ENCODE assay signal across 23 cellular contexts in the genomic region with DNA sequence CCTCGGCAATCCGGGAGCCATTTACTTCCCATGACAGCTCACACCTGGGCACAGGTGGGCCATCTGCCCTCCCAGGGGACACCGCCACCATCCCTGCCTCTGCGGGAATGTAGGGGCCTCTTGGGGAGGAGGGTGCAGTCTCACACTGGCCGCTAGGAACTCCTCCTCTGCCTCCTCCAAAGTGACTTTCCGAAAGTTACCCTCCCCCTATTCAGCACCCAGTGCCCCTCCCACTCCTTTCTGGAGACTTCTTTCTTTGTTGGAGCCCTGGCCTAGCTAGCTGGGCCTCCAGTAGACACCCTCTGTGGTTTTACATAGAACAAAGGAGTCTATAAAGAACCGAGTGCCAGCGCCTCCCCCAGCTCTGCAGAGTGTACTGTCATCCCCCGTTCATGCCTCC. TPM values are rescaled to one million over a fixed set of nuclear protein-coding genes. Genes with fewer than 3 reads are reported as not detected.
DNase-seq lines count a peak whose midpoint lies in the region; TF ChIP-seq lines count a peak whose summit lies in the region.
"Had no signal": no experiment of that assay in that cellular context is flagged by ENCODE, and none has a peak within 500 bp of the region (broad histone marks: within the 10 kb centered on the region; RNA-seq: fewer than 3 reads in every experiment).

No MANE protein-coding gene starts in this region.

- H3K9me3 Mint-ChIP-seq in CD4-positive, alpha-beta memory T cell = peaks cover 0 to 15% (median 5%) of the 10 kb centered on the region in 8 donors

- H3K9ac ChIP-seq in Karpas-422 (ENCODE audit: low read length) = no peak overlapping the region
- H3K9ac ChIP-seq in MM.1S (ENCODE audit: low read length) = no peak overlapping the region

- peak; percentile 39 for DNase-seq in ELF-1 (ENCODE audit: low read depth, low spot score)
- peak; percentile 7 for DNase-seq in Karpas-422
- peak; percentile 12 for DNase-seq in foreskin melanocyte
- DNase-seq in posterior vena cava (ENCODE audit: low spot score) = peak; percentile 69
- no peak for DNase-seq in CD4-positive, alpha-beta memory T cell
- no peak for DNase-seq in hypothalamus (lab: John Stamatoyannopoulos, UW)
- DNase-seq in coronary artery (ENCODE audit: low spot score) = no peak
- DNase-seq in MM.1S = no peak
- DNase-seq: BE2C, Caco-2, DND-41, KG1, MV-4-11, NCI-H1694, NCI-H2081, NCI-H2171, NCI-H524 treated with DMSO at 0.1 percent for 48 hours, SW 1271 had no signal

- H3K4me2 ChIP-seq in Karpas-422 (ENCODE audit: low read depth, low read length, poor library complexity, severe bottlenecking) (no peak overlapping the region), MM.1S (ENCODE audit: low read depth, low read length) (no peak overlapping the region)

- intact Hi-C loops in posterior vena cava (cut with DNase I) = loop anchor here in 1 of 2 donors (10.0 kb wide), 1 partner anchor 61 kb away; no protein-coding TSS in a partner anchor
- intact Hi-C loops in CD4-positive, alpha-beta memory T cell (cut with micrococcal nuclease) = no loop called here

- no peaks in the 10 kb centered on the region for H3F3A ChIP-seq in MM.1S (ENCODE audit: insufficient read depth, low read length)

- H3K36me3 ChIP-seq in Karpas-422 (ENCODE audit: insufficient read depth, low read length) = no peaks in the 10 kb centered on the region
- H3K36me3 ChIP-seq in CD4-positive, alpha-beta memory T cell (ENCODE audit: insufficient read depth, low read length) = no peaks in the 10 kb centered on the region
- no peaks in the 10 kb centered on the region for H3K36me3 ChIP-seq in MM.1S (replicated peaks; ENCODE audit: insufficient read depth, low read length)
- H3K36me3 ChIP-seq: BE2C, SJSA1 had no signal

- H3K4me3 ChIP-seq in Karpas-422 (ENCODE audit: low read length) = no peak overlapping the region
- no peak overlapping the region for H3K4me3 ChIP-seq in CD4-positive, alpha-beta memory T cell (ENCODE audit: low read length in 2 of 2)
- no peak overlapping the region for H3K4me3 ChIP-seq in coronary artery
- no peak overlapping the region for H3K4me3 ChIP-seq in MM.1S (ENCODE audit: low read length)
- H3K4me3 ChIP-seq: SJSA1 had no signal

- H3K9me2 ChIP-seq in Karpas-422 (replicated peaks; ENCODE audit: insufficient read depth, low read length) (no peaks in the 10 kb centered on the region), MM.1S (replicated peaks; ENCODE audit: insufficient read depth, low read length) (no peaks in the 10 kb centered on the region)

- H4K20me1 ChIP-seq in Karpas-422 (ENCODE audit: insufficient read depth, low read depth, low read length) (no peaks in the 10 kb centered on the region), MM.1S (ENCODE audit: insufficient read depth, low read length) (no peaks in the 10 kb centered on the region)

- no peak overlapping the region for H3K27ac Mint-ChIP-seq in CD4-positive, alpha-beta memory T cell

- POLR2A ChIA-PET in CD4-positive, alpha-beta memory T cell (lab: Charles Lee; ENCODE audit: partially characterized antibody) = no interaction called here

- no peaks in the 10 kb centered on the region for H3K4me1 Mint-ChIP-seq in CD4-positive, alpha-beta memory T cell

- no peak overlapping the region for H3K27ac ChIP-seq in Karpas-422 (ENCODE audit: low read length)
- no peak overlapping the region for H3K27ac ChIP-seq in CD4-positive, alpha-beta memory T cell (ENCODE audit: low read depth, low read length)
- H3K27ac ChIP-seq in coronary artery = no peak overlapping the region
- no peak overlapping the region for H3K27ac ChIP-seq in MM.1S (ENCODE audit: low read length)
- H3K27ac ChIP-seq: HL-60, SJSA1 had no signal

- H3K27me3 ChIP-seq in Karpas-422 (ENCODE audit: low read length) (no peaks in the 10 kb centered on the region), MM.1S (replicated peaks; ENCODE audit: insufficient read depth, low read length) (no peaks in the 10 kb centered on the region; the same call in 1 of the 2 replicates)
- no peaks in the 10 kb centered on the region for H3K27me3 ChIP-seq in CD4-positive, alpha-beta memory T cell (ENCODE audit: insufficient read depth, low read length)

- H3K4me1 ChIP-seq in Karpas-422 (ENCODE audit: low read length) (no peaks in the 10 kb centered on the region), MM.1S (ENCODE audit: low read length) (no peaks in the 10 kb centered on the region)
- no peaks in the 10 kb centered on the region for H3K4me1 ChIP-seq in CD4-positive, alpha-beta memory T cell (ENCODE audit: insufficient read depth, low read length)
- H3K4me1 ChIP-seq: BE2C, Caco-2, SJSA1 had no signal

- no peak overlapping the region for H3K4me3 Mint-ChIP-seq in CD4-positive, alpha-beta memory T cell

- TF ChIP-seq CTCF in coronary artery (IDR thresholded peaks at IDR 0.05) (no peak), MM.1S (IDR thresholded peaks at IDR 0.05; ENCODE audit: low read length) (no peak)

- H2AFZ ChIP-seq in Karpas-422 (ENCODE audit: low read length) = no peak overlapping the region
- no peak overlapping the region for H2AFZ ChIP-seq in MM.1S (ENCODE audit: low read length)

- H3K36me3 Mint-ChIP-seq in CD4-positive, alpha-beta memory T cell = no peaks in the 10 kb centered on the region

- no peaks in the 10 kb centered on the region for H3K79me2 ChIP-seq in Karpas-422 (ENCODE audit: low read length)
- H3K79me2 ChIP-seq in MM.1S (ENCODE audit: low read length) = no peaks in the 10 kb centered on the region

- H3K27me3 Mint-ChIP-seq in CD4-positive, alpha-beta memory T cell = peaks cover 19 to 21% of the 10 kb centered on the region in 2 donors

- CTCF ChIA-PET in CD4-positive, alpha-beta memory T cell (lab: Charles Lee; ENCODE audit: partially characterized antibody) = no interaction called here

- H3K9me3 ChIP-seq in Karpas-422 (ENCODE audit: low read length) (no peaks in the 10 kb centered on the region), MM.1S (replicated peaks; ENCODE audit: insufficient read depth, low read length) (no peaks in the 10 kb centered on the region)
- H3K9me3 ChIP-seq in CD4-positive, alpha-beta memory T cell (ENCODE audit: control insufficient read depth in 1 of 2, low read length in 2 of 2) = no peaks in the 10 kb centered on the region
- H3K9me3 ChIP-seq: BE2C, Caco-2 had no signal

RNA-seq across cellular contexts. Expression of gene MNX1, which starts 45.8 kb away (rescaled TPM):
- 0.22 and 0.61 TPM in 2 replicates for total RNA-seq in Karpas-422 (2014; rRNA removed; shearing (Covaris generic); ENCODE audit: low replicate concordance)
- not detected for total RNA-seq in posterior vena cava
- not detected for total RNA-seq in CD4-positive, alpha-beta memory T cell
- polyA plus RNA-seq in CD4-positive, alpha-beta memory T cell = not detected
- total RNA-seq: A673, Right ventricle myocardium inferior, SJSA1 had no signal
- polyA plus RNA-seq: H1 had no signal

Comparison
In these comparisons a context has a peak if more than half of its experiments do, and no peak if none do; other contexts are left out.
1. DNase-seq: peak in ELF-1 (single experiment), Karpas-422 (single experiment), foreskin melanocyte (single experiment) and posterior vena cava (single experiment); none in CD4-positive, alpha-beta memory T cell (0 of 5), hypothalamus (0 of 51), coronary artery (single experiment) and MM.1S (single experiment).